Comparison of ENCODE assay signal across 26 cellular contexts in genomic region chr18:76386886-76387285, GRCh38.
DNase-seq lines count a peak whose midpoint lies in the region; ATAC-seq and TF ChIP-seq lines count a peak whose summit lies in the region.
"Had no signal": no experiment of that assay in that cellular context is flagged by ENCODE, and none has a peak within 500 bp of the region (broad histone marks: within the 10 kb centered on the region; RNA-seq: fewer than 3 reads in every experiment).

No MANE protein-coding gene starts in this region.

- no peak overlapping the region for H2AFZ ChIP-seq in smooth muscle cell (ENCODE audit: low read depth)
- H2AFZ ChIP-seq: GM23338, PC-9 had no signal

- DNase-seq in CD8-positive, alpha-beta T cell = no peak
- DNase-seq in central memory CD8-positive, alpha-beta T cell (ENCODE audit: low spot score in 2 of 2) = no peak
- DNase-seq in nephron progenitor cell (no peak), smooth muscle cell (lab: John Stamatoyannopoulos, UW; ENCODE audit: unreplicated experiment) (no peak), HuH-7 (ENCODE audit: low spot score) (no peak), NCI-H1048 (lab: John Stamatoyannopoulos, UW) (no peak)
- DNase-seq: activated CD4-positive, alpha-beta memory T cell treated with anti-CD3 and anti-CD28 coated beads, Interleukin-2, amount 10 ng/mL, durations not matched to agents 7 days and 5 days; activated CD4-positive, CD25-positive, alpha-beta regulatory T cell treated with anti-CD3 and anti-CD28 coated beads, Interleukin-2, amount 50 U/mL, for 72 hours; activated naive CD4-positive, alpha-beta T cell treated with anti-CD3 and anti-CD28 coated beads, Interleukin-2, amount 10 ng/mL, durations not matched to agents 7 days and 5 days; activated T-cell treated with anti-CD3 and anti-CD28 coated beads, Interleukin-2, amount 50 U/mL, for 4 hours; caudate nucleus; CD4-positive, alpha-beta T cell; DMS153; heart left ventricle; KG1; NCI-H1436 treated with DMSO at 0.1 percent for 48 hours; NCI-H510A treated with DMSO at 0.1 percent for 48 hours; NK-92 treated with Interleukin-12 subunit alpha and Interleukin-12 subunit beta, amount 100 ng/mL, for 24 hours; occipital lobe; PC-9; Right ventricle myocardium superior; stimulated activated CD4-positive, alpha-beta T cell treated with anti-CD3 and anti-CD28 coated beads, Interleukin-4, amount 100 ng/mL, for 1 hour had no signal

- peaks cover 36% of the 10 kb centered on the region for H3K4me1 Mint-ChIP-seq in CD8-positive, alpha-beta T cell (ENCODE audit: low read depth)
- H3K4me1 Mint-ChIP-seq in central memory CD8-positive, alpha-beta T cell = peaks cover 21% of the 10 kb centered on the region
- H3K4me1 Mint-ChIP-seq in nephron progenitor cell = peaks cover 78% of the 10 kb centered on the region

- H3K27me3 Mint-ChIP-seq in CD8-positive, alpha-beta T cell (ENCODE audit: low read depth) = no peaks in the 10 kb centered on the region
- H3K27me3 Mint-ChIP-seq in central memory CD8-positive, alpha-beta T cell = peaks cover 15% of the 10 kb centered on the region
- no peaks in the 10 kb centered on the region for H3K27me3 Mint-ChIP-seq in nephron progenitor cell (ENCODE audit: low read depth, poor library complexity)
- H3K27me3 Mint-ChIP-seq: CD4-positive, alpha-beta T cell had no signal

- H3K4me3 ChIP-seq in BLaER1 (no peak overlapping the region), smooth muscle cell (no peak overlapping the region)
- no peak overlapping the region for H3K4me3 ChIP-seq in CD8-positive, alpha-beta T cell (ENCODE audit: low read depth, low read length)
- H3K4me3 ChIP-seq: ascending aorta, GM23338, heart left ventricle, PC-9 had no signal

- no peak overlapping the region for H3K27ac Mint-ChIP-seq in CD8-positive, alpha-beta T cell
- no peak overlapping the region for H3K27ac Mint-ChIP-seq in central memory CD8-positive, alpha-beta T cell (ENCODE audit: low read depth)
- peak overlapping the region; percentile 43 for H3K27ac Mint-ChIP-seq in nephron progenitor cell
- H3K27ac Mint-ChIP-seq: activated CD4-positive, alpha-beta memory T cell treated with anti-CD3 and anti-CD28 coated beads, Interleukin-2, amount 10 ng/mL, durations not matched to agents 7 days and 5 days; activated naive CD4-positive, alpha-beta T cell treated with anti-CD3 and anti-CD28 coated beads, Interleukin-2, amount 10 ng/mL, durations not matched to agents 7 days and 5 days; CD4-positive, alpha-beta T cell; GM23338; stimulated activated memory B cell treated with anti-CD40 and anti-IgM and Interleukin-4, amounts not matched to agents 10 μg/mL and 1 μg/mL and 100 μg/mL, for 72 hours had no signal

- H3K4me1 ChIP-seq in BLaER1 = peaks cover 55% of the 10 kb centered on the region
- H3K4me1 ChIP-seq in CD8-positive, alpha-beta T cell (ENCODE audit: insufficient read depth, low read length) = peaks cover 21% of the 10 kb centered on the region
- H3K4me1 ChIP-seq in smooth muscle cell (ENCODE audit: low read depth) = no peaks in the 10 kb centered on the region
- H3K4me1 ChIP-seq: ascending aorta had no signal

- peak overlapping the region; percentile 58 for H3K4me3 Mint-ChIP-seq in CD8-positive, alpha-beta T cell
- H3K4me3 Mint-ChIP-seq in central memory CD8-positive, alpha-beta T cell = peak overlapping the region; percentile 50
- no peak overlapping the region for H3K4me3 Mint-ChIP-seq in nephron progenitor cell
- H3K4me3 Mint-ChIP-seq: activated CD4-positive, alpha-beta memory T cell treated with anti-CD3 and anti-CD28 coated beads, Interleukin-2, amount 10 ng/mL, durations not matched to agents 7 days and 5 days; activated naive CD4-positive, alpha-beta T cell treated with anti-CD3 and anti-CD28 coated beads, Interleukin-2, amount 10 ng/mL, durations not matched to agents 7 days and 5 days; activated T-cell treated with anti-CD3 and anti-CD28 coated beads, Interleukin-2, amount 50 U/mL, for 4 hours; GM23338; stimulated activated memory B cell treated with anti-CD40 and anti-IgM and Interleukin-4, amounts not matched to agents 10 μg/mL and 1 μg/mL and 100 μg/mL, for 72 hours had no signal

- H4K20me1 ChIP-seq in BLaER1 (peaks cover 95% of the 10 kb centered on the region), smooth muscle cell (ENCODE audit: low read depth) (peaks cover 96% of the 10 kb centered on the region)

- no peak for ATAC-seq in CD8-positive, alpha-beta T cell
- no peak for ATAC-seq in central memory CD8-positive, alpha-beta T cell (replicated peaks; ENCODE audit: extremely low read depth, poor library complexity, severe bottlenecking)
- ATAC-seq: activated T-cell treated with anti-CD3 and anti-CD28 coated beads, Interleukin-2, amount 50 U/mL, for 4 hours; GM23338; heart left ventricle; stimulated activated memory B cell treated with anti-CD40 and anti-IgM and Interleukin-4, amounts not matched to agents 10 μg/mL and 1 μg/mL and 100 μg/mL, for 72 hours had no signal

- no peaks in the 10 kb centered on the region for H3K36me3 Mint-ChIP-seq in CD8-positive, alpha-beta T cell
- H3K36me3 Mint-ChIP-seq in central memory CD8-positive, alpha-beta T cell (ENCODE audit: insufficient read depth) = no peaks in the 10 kb centered on the region
- peaks cover 72% of the 10 kb centered on the region for H3K36me3 Mint-ChIP-seq in nephron progenitor cell (ENCODE audit: low read depth)
- H3K36me3 Mint-ChIP-seq: activated naive CD4-positive, alpha-beta T cell treated with anti-CD3 and anti-CD28 coated beads, Interleukin-2, amount 10 ng/mL, durations not matched to agents 7 days and 5 days had no signal

- H3K36me3 ChIP-seq in BLaER1 (peaks cover 55% of the 10 kb centered on the region), smooth muscle cell (ENCODE audit: low read depth) (no peaks in the 10 kb centered on the region)
- no peaks in the 10 kb centered on the region for H3K36me3 ChIP-seq in CD8-positive, alpha-beta T cell (ENCODE audit: insufficient read depth, low read length)
- H3K36me3 ChIP-seq: ascending aorta had no signal

- peaks cover 77% of the 10 kb centered on the region for H3K79me2 ChIP-seq in smooth muscle cell (ENCODE audit: low read depth)

- intact Hi-C loops in CD8-positive, alpha-beta T cell (cut with DNase I, micrococcal nuclease) = no loop called here

- H3K9me3 ChIP-seq in BLaER1 (peaks cover 15% of the 10 kb centered on the region), smooth muscle cell (replicated peaks; ENCODE audit: low read depth) (no peaks in the 10 kb centered on the region)
- H3K9me3 ChIP-seq in CD8-positive, alpha-beta T cell (ENCODE audit: low read length) = no peaks in the 10 kb centered on the region
- H3K9me3 ChIP-seq: ascending aorta had no signal

- no peaks in the 10 kb centered on the region for H3K9me3 Mint-ChIP-seq in CD8-positive, alpha-beta T cell
- no peaks in the 10 kb centered on the region for H3K9me3 Mint-ChIP-seq in central memory CD8-positive, alpha-beta T cell
- H3K9me3 Mint-ChIP-seq in nephron progenitor cell = peaks cover 34% of the 10 kb centered on the region
- H3K9me3 Mint-ChIP-seq: activated CD4-positive, alpha-beta memory T cell treated with anti-CD3 and anti-CD28 coated beads, Interleukin-2, amount 10 ng/mL, durations not matched to agents 7 days and 5 days; activated naive CD4-positive, alpha-beta T cell treated with anti-CD3 and anti-CD28 coated beads, Interleukin-2, amount 10 ng/mL, durations not matched to agents 7 days and 5 days; activated T-cell treated with anti-CD3 and anti-CD28 coated beads, Interleukin-2, amount 50 U/mL, for 4 hours; CD4-positive, alpha-beta T cell had no signal

- CTCF ChIA-PET in CD8-positive, alpha-beta T cell (lab: Charles Lee) = interaction anchor here (2.0 to 3.4 kb wide), 2 partner anchors 11 to 323 kb away, joined by 9 to 14 read pairs; no protein-coding TSS in a partner anchor

- 98% methylated on average over 13 of the region's 13 CpGs for WGBS in smooth muscle cell (ENCODE audit: low lambda C conversion rate)

- TF ChIP-seq CTCF in CD8-positive, alpha-beta T cell (IDR thresholded peaks at IDR 0.05) = no peak
- TF ChIP-seq CTCF in nephron progenitor cell (IDR thresholded peaks at IDR 0.05) (no peak), smooth muscle cell (IDR thresholded peaks at IDR 0.05; ENCODE audit: borderline replicate concordance, insufficient read depth, poor library complexity, severe bottlenecking) (no peak)

- H3K4me2 ChIP-seq in BLaER1 (peak overlapping the region; percentile 73), smooth muscle cell (no peak overlapping the region)
- H3K4me2 ChIP-seq: GM23338, PC-9 had no signal

- H3K9ac ChIP-seq in BLaER1 (no peak overlapping the region), smooth muscle cell (ENCODE audit: low read depth) (no peak overlapping the region)

- H3K27ac ChIP-seq in BLaER1 (0 out of 2 replicates have a peak overlapping the region, but pooled peaks have one; percentile 28), smooth muscle cell (ENCODE audit: low read depth) (no peak overlapping the region)
- no peak overlapping the region for H3K27ac ChIP-seq in CD8-positive, alpha-beta T cell (ENCODE audit: low read depth, low read length)
- H3K27ac ChIP-seq: ascending aorta, heart left ventricle, PC-9 had no signal

- H3F3A ChIP-seq in smooth muscle cell (ENCODE audit: low read depth) = no peaks in the 10 kb centered on the region

- POLR2A ChIA-PET in CD8-positive, alpha-beta T cell (lab: Charles Lee) = interaction anchor here (1.6 kb wide), 1 partner anchor 12 kb away, joined by 5 read pairs; no protein-coding TSS in a partner anchor

- H3K27me3 ChIP-seq in BLaER1 (no peaks in the 10 kb centered on the region), smooth muscle cell (ENCODE audit: low read depth) (no peaks in the 10 kb centered on the region)
- H3K27me3 ChIP-seq in CD8-positive, alpha-beta T cell (ENCODE audit: insufficient read depth, low read length) = no peaks in the 10 kb centered on the region
- H3K27me3 ChIP-seq: ascending aorta, heart left ventricle had no signal
